Comparison of ENCODE assay signal across 8 cellular contexts in genomic region chr9:89319015-89319905, GRCh38. TPM values are rescaled to one million over a fixed set of nuclear protein-coding genes. Genes with fewer than 3 reads are reported as not detected.
A peak's percentile ranks its signal among the peaks of the same experiment; 100 is the strongest.
DNase-seq lines count a peak whose midpoint lies in the region; ATAC-seq and TF ChIP-seq lines count a peak whose summit lies in the region.

No MANE protein-coding gene starts in this region.

- peak; percentile 77 for TF ChIP-seq CTCF in nephron progenitor cell (IDR thresholded peaks at IDR 0.05)

- H3K4me3 ChIP-seq in NT2/D1 (ENCODE audit: insufficient read length, low read depth), result peak overlapping the region; percentile 84
- peak overlapping the region; percentile 63 for H3K4me3 ChIP-seq in ectodermal cell (ENCODE audit: insufficient read depth, low read depth, low read length)

- H3K27ac ChIP-seq in ectodermal cell (ENCODE audit: insufficient read depth, low read depth, low read length, poor library complexity, severe bottlenecking), result peak overlapping the region; percentile 99

- peak overlapping the region; percentile 98 for H3K9ac ChIP-seq in NT2/D1 (ENCODE audit: insufficient read length, low read depth)

- H3K36me3 ChIP-seq in NT2/D1 (ENCODE audit: insufficient read depth, insufficient read length, low read length), result peaks cover 67% of the 10 kb centered on the region
- H3K36me3 ChIP-seq in ectodermal cell (ENCODE audit: control insufficient read depth, insufficient read depth, low read length), result peaks cover 20% of the 10 kb centered on the region

- H3K9me3 ChIP-seq in NT2/D1 (ENCODE audit: insufficient read depth, low read length), result no peaks in the 10 kb centered on the region
- H3K9me3 ChIP-seq in ectodermal cell (ENCODE audit: control insufficient read depth, low read length), result no peaks in the 10 kb centered on the region

- no peaks in the 10 kb centered on the region for H3K9me3 Mint-ChIP-seq in nephron progenitor cell

- WGBS in ectodermal cell, 2 experiments, result 26 to 35% methylated on average over 9 to 13 of the region's 13 CpGs

- peak; percentile 25 for DNase-seq in ELR (ENCODE audit: low read depth)
- DNase-seq in NT2/D1 (ENCODE audit: low read depth, low spot score), result no peak
- no peak for DNase-seq in nephron progenitor cell
- DNase-seq in posterior vena cava (ENCODE audit: low spot score), result no peak
- DNase-seq in GDM1 (lab: John Stamatoyannopoulos, UW), result no peak

- H3K4me1 ChIP-seq in NT2/D1 (ENCODE audit: insufficient read depth, insufficient read length) (peaks cover 2% of the 10 kb centered on the region), ectodermal cell (ENCODE audit: control insufficient read depth, insufficient read depth, low read length) (peaks cover 13% of the 10 kb centered on the region)

- H3K4me3 Mint-ChIP-seq in nephron progenitor cell, result peak overlapping the region; percentile 94

- H3K27ac Mint-ChIP-seq in nephron progenitor cell, result peak overlapping the region; percentile 99

- H3K36me3 Mint-ChIP-seq in nephron progenitor cell (ENCODE audit: low read depth), result peaks cover 55% of the 10 kb centered on the region

- ATAC-seq in HG03457 (IDR thresholded peaks at IDR 0.05; ENCODE audit: unreplicated experiment) (no peak), GM18870 (IDR thresholded peaks at IDR 0.05; ENCODE audit: unreplicated experiment) (no peak)

- H3K27me3 ChIP-seq in NT2/D1 (ENCODE audit: insufficient read depth, insufficient read length) (no peaks in the 10 kb centered on the region), ectodermal cell (ENCODE audit: control insufficient read depth, insufficient read depth, low read length, poor library complexity, severe bottlenecking) (no peaks in the 10 kb centered on the region)

- peaks cover 85% of the 10 kb centered on the region for H3K4me1 Mint-ChIP-seq in nephron progenitor cell

- peaks cover 2% of the 10 kb centered on the region for H3K27me3 Mint-ChIP-seq in nephron progenitor cell (ENCODE audit: low read depth, poor library complexity)

- intact Hi-C loops in posterior vena cava (cut with DNase I), result no loop called here

RNA-seq across cellular contexts. Expression of gene SECISBP2, which starts 1.0 kb away (rescaled TPM):
- 61.5 TPM for polyA plus RNA-seq in ectodermal cell (2013, experiment 1 of 4)
- polyA plus RNA-seq in ectodermal cell (2013, experiment 2 of 4), result 65.2 TPM
- polyA plus RNA-seq in ectodermal cell (2013, experiment 3 of 4), result 48.6 TPM
- 55.0 TPM for polyA plus RNA-seq in ectodermal cell (2013, experiment 4 of 4)
- 10 to 100 TPM; 35.2 to 36.3 TPM for total RNA-seq in posterior vena cava

RNA-seq across cellular contexts. Expression of gene CKS2, which starts 8.3 kb away (rescaled TPM):
- 347 TPM for polyA plus RNA-seq in ectodermal cell (2013, experiment 1 of 4)
- 291 TPM for polyA plus RNA-seq in ectodermal cell (2013, experiment 2 of 4)
- 372 TPM for polyA plus RNA-seq in ectodermal cell (2013, experiment 3 of 4)
- 354 TPM for polyA plus RNA-seq in ectodermal cell (2013, experiment 4 of 4)
- total RNA-seq in posterior vena cava, result 1 to 10 TPM; 4.1 to 4.3 TPM
